Comparison of ENCODE assay signal across 1 cellular context in the genomic region with DNA sequence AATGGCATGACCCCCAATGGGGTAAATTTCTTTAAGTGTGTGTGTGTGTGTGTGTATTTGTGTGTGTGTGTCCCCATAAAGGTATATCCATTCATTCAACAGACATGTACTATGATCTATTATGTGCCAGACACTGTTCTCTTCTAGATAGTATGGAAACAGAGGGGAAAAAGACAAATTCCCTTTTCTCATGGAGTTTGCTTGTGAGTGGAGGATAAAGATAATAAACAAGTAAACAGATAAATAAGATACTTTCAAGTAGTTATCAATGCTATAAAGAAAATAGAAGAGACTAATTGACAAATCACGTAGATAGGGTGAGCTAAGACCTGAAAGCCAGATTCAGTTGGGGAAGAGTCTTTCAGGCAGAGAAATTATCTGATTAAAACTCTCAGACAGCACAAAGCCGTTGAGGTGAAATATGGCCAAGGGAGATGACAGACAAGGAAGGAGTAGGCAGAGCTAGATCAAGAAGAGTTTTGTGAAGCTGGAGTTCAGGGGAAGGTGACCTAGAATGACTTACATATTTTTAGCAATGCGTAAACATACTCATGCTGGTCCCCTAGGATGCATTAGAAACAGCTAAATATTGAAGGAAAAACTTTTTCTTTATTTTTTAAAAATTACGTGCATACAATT.
TF ChIP-seq lines count a peak whose summit lies in the region.

No MANE protein-coding gene starts in this region.

TF ChIP-seq in K562, 482 proteins besides CTCF, POLR2A, EP300 and RAD21 (continued from another document and continues in another):
- TF ChIP-seq, protein P1, sequence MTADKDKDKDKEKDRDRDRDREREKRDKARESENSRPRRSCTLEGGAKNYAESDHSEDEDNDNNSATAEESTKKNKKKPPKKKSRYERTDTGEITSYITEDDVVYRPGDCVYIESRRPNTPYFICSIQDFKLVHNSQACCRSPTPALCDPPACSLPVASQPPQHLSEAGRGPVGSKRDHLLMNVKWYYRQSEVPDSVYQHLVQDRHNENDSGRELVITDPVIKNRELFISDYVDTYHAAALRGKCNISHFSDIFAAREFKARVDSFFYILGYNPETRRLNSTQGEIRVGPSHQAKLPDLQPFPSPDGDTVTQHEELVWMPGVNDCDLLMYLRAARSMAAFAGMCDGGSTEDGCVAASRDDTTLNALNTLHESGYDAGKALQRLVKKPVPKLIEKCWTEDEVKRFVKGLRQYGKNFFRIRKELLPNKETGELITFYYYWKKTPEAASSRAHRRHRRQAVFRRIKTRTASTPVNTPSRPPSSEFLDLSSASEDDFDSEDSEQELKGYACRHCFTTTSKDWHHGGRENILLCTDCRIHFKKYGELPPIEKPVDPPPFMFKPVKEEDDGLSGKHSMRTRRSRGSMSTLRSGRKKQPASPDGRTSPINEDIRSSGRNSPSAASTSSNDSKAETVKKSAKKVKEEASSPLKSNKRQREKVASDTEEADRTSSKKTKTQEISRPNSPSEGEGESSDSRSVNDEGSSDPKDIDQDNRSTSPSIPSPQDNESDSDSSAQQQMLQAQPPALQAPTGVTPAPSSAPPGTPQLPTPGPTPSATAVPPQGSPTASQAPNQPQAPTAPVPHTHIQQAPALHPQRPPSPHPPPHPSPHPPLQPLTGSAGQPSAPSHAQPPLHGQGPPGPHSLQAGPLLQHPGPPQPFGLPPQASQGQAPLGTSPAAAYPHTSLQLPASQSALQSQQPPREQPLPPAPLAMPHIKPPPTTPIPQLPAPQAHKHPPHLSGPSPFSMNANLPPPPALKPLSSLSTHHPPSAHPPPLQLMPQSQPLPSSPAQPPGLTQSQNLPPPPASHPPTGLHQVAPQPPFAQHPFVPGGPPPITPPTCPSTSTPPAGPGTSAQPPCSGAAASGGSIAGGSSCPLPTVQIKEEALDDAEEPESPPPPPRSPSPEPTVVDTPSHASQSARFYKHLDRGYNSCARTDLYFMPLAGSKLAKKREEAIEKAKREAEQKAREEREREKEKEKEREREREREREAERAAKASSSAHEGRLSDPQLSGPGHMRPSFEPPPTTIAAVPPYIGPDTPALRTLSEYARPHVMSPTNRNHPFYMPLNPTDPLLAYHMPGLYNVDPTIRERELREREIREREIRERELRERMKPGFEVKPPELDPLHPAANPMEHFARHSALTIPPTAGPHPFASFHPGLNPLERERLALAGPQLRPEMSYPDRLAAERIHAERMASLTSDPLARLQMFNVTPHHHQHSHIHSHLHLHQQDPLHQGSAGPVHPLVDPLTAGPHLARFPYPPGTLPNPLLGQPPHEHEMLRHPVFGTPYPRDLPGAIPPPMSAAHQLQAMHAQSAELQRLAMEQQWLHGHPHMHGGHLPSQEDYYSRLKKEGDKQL (CRISPR knock-in tag; IDR thresholded peaks at IDR 0.05; ENCODE audit: borderline replicate concordance), result no peak
- TF ChIP-seq, protein P2, sequence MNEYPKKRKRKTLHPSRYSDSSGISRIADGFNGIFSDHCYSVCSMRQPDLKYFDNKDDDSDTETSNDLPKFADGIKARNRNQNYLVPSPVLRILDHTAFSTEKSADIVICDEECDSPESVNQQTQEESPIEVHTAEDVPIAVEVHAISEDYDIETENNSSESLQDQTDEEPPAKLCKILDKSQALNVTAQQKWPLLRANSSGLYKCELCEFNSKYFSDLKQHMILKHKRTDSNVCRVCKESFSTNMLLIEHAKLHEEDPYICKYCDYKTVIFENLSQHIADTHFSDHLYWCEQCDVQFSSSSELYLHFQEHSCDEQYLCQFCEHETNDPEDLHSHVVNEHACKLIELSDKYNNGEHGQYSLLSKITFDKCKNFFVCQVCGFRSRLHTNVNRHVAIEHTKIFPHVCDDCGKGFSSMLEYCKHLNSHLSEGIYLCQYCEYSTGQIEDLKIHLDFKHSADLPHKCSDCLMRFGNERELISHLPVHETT (CRISPR knock-in tag; conservative IDR thresholded peaks at IDR 0.05 in 1 of 2, IDR thresholded peaks at IDR 0.05 in 1 of 2), result 0 out of 4 replicates have a peak, but pooled peaks of 1 of the 2 experiments have one; percentile 18
- TF ChIP-seq YY1 (IDR thresholded peaks at IDR 0.05; ENCODE audit: borderline replicate concordance in 1 of 3, control insufficient read depth in 1 of 3, extremely low read depth in 1 of 3, insufficient read depth in 3 of 3, insufficient read length in 1 of 3, insufficient replicate concordance in 2 of 3, low read depth in 1 of 3, low read length in 2 of 3) (no peak), BCL6 (CRISPR knock-in tag; IDR thresholded peaks at IDR 0.05) (no peak), ZNF121 (CRISPR knock-in tag; conservative IDR thresholded peaks at IDR 0.05) (no peak), COPS2 (conservative IDR thresholded peaks at IDR 0.05) (no peak), FOXK1 (CRISPR knock-in tag; IDR thresholded peaks at IDR 0.05; ENCODE audit: borderline replicate concordance) (no peak), SOX6 (IDR thresholded peaks at IDR 0.05) (peak; percentile 88), CBX3 (IDR thresholded peaks at IDR 0.05; ENCODE audit: borderline replicate concordance in 1 of 2, low read length in 2 of 2) (peak in 1 of 2 experiments; percentile 83; a peak in 2 of 3 replicates), ZBTB7A (IDR thresholded peaks at IDR 0.05; ENCODE audit: borderline replicate concordance, control insufficient read depth, low read depth, low read length) (no peak), MEF2D (tag; conservative IDR thresholded peaks at IDR 0.05; ENCODE audit: low read depth) (0 out of 2 replicates have a peak, but pooled peaks have one; percentile 36), HMGN3 (IDR thresholded peaks at IDR 0.05; ENCODE audit: borderline replicate concordance, extremely low read depth, insufficient read length, low read depth, low read length) (no peak), TGIF2 (CRISPR knock-in tag; IDR thresholded peaks at IDR 0.05) (no peak), ARID1B (IDR thresholded peaks at IDR 0.05) (peak; percentile 90), XRCC5 (IDR thresholded peaks at IDR 0.05; ENCODE audit: low read depth, low read length) (no peak), ARHGAP35 (IDR thresholded peaks at IDR 0.05; ENCODE audit: partially characterized antibody) (no peak), RCOR1 (IDR thresholded peaks at IDR 0.05; ENCODE audit: borderline replicate concordance in 1 of 2, low read depth in 2 of 2, low read length in 2 of 2) (peak in 1 of 2 experiments; percentile 97; a peak in 3 of 4 replicates), SPI1 (IDR thresholded peaks at IDR 0.05; ENCODE audit: borderline replicate concordance, low read depth, low read length) (no peak), EHMT2 (IDR thresholded peaks at IDR 0.05) (peak; percentile 67), SMAD2 (IDR thresholded peaks at IDR 0.05; ENCODE audit: low read depth, low read length) (no peak), STAG1 (CRISPR knock-in tag; IDR thresholded peaks at IDR 0.05; ENCODE audit: borderline replicate concordance) (no peak), KLF1 (tag; IDR thresholded peaks at IDR 0.05) (no peak), MED1 (CRISPR knock-in tag; IDR thresholded peaks at IDR 0.05; ENCODE audit: borderline replicate concordance) (no peak), BHLHE40 (IDR thresholded peaks at IDR 0.05; ENCODE audit: low read length) (peak; percentile 45; the same call in 1 of the 2 replicates), SAFB2 (IDR thresholded peaks at IDR 0.05; ENCODE audit: borderline replicate concordance, low read depth, low read length, severe bottlenecking) (no peak), DPF2 (IDR thresholded peaks at IDR 0.05) (peak; percentile 95), ZNF263 (CRISPR knock-in tag; IDR thresholded peaks at IDR 0.05; ENCODE audit: borderline replicate concordance) (no peak), PHF8 (IDR thresholded peaks at IDR 0.05; ENCODE audit: borderline replicate concordance, low read length) (no peak), ELF1 (tag; IDR thresholded peaks at IDR 0.05) (0 out of 2 replicates have a peak, but pooled peaks have one; percentile 5), HDAC8 (tag; IDR thresholded peaks at IDR 0.05) (no peak), SLC30A9 (CRISPR knock-in tag; IDR thresholded peaks at IDR 0.05) (no peak), ESRRB (CRISPR knock-in tag; IDR thresholded peaks at IDR 0.05; ENCODE audit: borderline replicate concordance) (no peak), ETV1 (tag; conservative IDR thresholded peaks at IDR 0.05; ENCODE audit: low read depth) (peak; percentile 69), BCOR (IDR thresholded peaks at IDR 0.05) (no peak), NEUROD1 (IDR thresholded peaks at IDR 0.05; ENCODE audit: borderline replicate concordance, low read depth, low read length, partially characterized antibody) (no peak)
- TF ChIP-seq, protein P3, sequence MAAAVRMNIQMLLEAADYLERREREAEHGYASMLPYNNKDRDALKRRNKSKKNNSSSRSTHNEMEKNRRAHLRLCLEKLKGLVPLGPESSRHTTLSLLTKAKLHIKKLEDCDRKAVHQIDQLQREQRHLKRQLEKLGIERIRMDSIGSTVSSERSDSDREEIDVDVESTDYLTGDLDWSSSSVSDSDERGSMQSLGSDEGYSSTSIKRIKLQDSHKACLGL (CRISPR knock-in tag; IDR thresholded peaks at IDR 0.05; ENCODE audit: borderline replicate concordance, poor library complexity, severe bottlenecking), result no peak
- TF ChIP-seq, protein P4, sequence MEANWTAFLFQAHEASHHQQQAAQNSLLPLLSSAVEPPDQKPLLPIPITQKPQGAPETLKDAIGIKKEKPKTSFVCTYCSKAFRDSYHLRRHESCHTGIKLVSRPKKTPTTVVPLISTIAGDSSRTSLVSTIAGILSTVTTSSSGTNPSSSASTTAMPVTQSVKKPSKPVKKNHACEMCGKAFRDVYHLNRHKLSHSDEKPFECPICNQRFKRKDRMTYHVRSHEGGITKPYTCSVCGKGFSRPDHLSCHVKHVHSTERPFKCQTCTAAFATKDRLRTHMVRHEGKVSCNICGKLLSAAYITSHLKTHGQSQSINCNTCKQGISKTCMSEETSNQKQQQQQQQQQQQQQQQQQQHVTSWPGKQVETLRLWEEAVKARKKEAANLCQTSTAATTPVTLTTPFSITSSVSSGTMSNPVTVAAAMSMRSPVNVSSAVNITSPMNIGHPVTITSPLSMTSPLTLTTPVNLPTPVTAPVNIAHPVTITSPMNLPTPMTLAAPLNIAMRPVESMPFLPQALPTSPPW (CRISPR knock-in tag; IDR thresholded peaks at IDR 0.05), result no peak; the same call in 1 of the 2 replicates
- TF ChIP-seq, protein P5, sequence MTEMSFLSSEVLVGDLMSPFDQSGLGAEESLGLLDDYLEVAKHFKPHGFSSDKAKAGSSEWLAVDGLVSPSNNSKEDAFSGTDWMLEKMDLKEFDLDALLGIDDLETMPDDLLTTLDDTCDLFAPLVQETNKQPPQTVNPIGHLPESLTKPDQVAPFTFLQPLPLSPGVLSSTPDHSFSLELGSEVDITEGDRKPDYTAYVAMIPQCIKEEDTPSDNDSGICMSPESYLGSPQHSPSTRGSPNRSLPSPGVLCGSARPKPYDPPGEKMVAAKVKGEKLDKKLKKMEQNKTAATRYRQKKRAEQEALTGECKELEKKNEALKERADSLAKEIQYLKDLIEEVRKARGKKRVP (CRISPR knock-in tag; IDR thresholded peaks at IDR 0.05), result no peak
- TF ChIP-seq, protein P6, sequence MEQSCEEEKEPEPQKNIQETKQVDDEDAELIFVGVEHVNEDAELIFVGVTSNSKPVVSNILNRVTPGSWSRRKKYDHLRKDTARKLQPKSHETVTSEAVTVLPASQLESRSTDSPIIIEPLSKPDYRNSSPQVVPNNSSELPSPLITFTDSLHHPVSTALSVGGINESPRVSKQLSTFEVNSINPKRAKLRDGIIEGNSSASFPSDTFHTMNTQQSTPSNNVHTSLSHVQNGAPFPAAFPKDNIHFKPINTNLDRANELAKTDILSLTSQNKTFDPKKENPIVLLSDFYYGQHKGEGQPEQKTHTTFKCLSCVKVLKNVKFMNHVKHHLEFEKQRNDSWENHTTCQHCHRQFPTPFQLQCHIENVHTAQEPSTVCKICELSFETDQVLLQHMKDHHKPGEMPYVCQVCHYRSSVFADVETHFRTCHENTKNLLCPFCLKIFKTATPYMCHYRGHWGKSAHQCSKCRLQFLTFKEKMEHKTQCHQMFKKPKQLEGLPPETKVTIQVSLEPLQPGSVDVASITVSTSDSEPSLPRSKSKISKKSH (CRISPR knock-in tag; IDR thresholded peaks at IDR 0.05), result no peak
- TF ChIP-seq, protein P7, sequence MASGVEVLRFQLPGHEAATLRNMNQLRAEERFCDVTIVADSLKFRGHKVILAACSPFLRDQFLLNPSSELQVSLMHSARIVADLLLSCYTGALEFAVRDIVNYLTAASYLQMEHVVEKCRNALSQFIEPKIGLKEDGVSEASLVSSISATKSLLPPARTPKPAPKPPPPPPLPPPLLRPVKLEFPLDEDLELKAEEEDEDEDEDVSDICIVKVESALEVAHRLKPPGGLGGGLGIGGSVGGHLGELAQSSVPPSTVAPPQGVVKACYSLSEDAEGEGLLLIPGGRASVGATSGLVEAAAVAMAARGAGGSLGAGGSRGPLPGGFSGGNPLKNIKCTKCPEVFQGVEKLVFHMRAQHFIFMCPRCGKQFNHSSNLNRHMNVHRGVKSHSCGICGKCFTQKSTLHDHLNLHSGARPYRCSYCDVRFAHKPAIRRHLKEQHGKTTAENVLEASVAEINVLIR (CRISPR knock-in tag; IDR thresholded peaks at IDR 0.05), result no peak
- TF ChIP-seq, protein P8, sequence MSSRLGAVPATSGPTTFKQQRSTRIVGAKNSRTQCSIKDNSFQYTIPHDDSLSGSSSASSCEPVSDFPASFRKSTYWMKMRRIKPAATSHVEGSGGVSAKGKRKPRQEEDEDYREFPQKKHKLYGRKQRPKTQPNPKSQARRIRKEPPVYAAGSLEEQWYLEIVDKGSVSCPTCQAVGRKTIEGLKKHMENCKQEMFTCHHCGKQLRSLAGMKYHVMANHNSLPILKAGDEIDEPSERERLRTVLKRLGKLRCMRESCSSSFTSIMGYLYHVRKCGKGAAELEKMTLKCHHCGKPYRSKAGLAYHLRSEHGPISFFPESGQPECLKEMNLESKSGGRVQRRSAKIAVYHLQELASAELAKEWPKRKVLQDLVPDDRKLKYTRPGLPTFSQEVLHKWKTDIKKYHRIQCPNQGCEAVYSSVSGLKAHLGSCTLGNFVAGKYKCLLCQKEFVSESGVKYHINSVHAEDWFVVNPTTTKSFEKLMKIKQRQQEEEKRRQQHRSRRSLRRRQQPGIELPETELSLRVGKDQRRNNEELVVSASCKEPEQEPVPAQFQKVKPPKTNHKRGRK (tag; IDR thresholded peaks at IDR 0.05), result no peak
- TF ChIP-seq, protein P9, sequence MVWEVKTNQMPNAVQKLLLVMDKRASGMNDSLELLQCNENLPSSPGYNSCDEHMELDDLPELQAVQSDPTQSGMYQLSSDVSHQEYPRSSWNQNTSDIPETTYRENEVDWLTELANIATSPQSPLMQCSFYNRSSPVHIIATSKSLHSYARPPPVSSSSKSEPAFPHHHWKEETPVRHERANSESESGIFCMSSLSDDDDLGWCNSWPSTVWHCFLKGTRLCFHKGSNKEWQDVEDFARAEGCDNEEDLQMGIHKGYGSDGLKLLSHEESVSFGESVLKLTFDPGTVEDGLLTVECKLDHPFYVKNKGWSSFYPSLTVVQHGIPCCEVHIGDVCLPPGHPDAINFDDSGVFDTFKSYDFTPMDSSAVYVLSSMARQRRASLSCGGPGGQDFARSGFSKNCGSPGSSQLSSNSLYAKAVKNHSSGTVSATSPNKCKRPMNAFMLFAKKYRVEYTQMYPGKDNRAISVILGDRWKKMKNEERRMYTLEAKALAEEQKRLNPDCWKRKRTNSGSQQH (CRISPR knock-in tag; IDR thresholded peaks at IDR 0.05), result no peak
- TF ChIP-seq, protein P10, sequence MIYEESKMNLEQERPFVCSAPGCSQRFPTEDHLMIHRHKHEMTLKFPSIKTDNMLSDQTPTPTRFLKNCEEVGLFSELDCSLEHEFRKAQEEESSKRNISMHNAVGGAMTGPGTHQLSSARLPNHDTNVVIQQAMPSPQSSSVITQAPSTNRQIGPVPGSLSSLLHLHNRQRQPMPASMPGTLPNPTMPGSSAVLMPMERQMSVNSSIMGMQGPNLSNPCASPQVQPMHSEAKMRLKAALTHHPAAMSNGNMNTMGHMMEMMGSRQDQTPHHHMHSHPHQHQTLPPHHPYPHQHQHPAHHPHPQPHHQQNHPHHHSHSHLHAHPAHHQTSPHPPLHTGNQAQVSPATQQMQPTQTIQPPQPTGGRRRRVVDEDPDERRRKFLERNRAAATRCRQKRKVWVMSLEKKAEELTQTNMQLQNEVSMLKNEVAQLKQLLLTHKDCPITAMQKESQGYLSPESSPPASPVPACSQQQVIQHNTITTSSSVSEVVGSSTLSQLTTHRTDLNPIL (CRISPR knock-in tag; IDR thresholded peaks at IDR 0.05), result no peak
